Comparison of ENCODE assay signal across 14 cellular contexts in the genomic region with DNA sequence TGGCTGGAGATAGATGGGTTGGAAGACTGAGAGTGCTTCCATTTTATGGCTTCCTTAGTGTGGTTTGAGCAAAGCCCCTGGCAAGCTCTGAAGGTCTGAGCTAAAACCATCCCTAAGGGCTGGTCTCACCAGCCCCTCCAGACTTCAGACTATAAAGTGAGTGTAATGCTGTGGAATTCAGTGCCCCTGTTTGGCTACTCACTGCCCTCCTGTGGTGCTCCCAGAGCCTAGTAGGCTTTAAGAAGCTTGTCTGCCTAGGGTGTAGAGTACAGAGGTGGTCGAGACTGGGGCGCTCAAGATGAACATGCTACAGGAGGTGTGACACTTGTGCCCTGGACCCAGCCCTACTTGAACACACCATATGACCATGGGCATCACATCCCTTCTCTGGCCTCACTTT.
"Had no signal": no experiment of that assay in that cellular context is flagged by ENCODE, and none has a peak within 500 bp of the region (broad histone marks: within the 10 kb centered on the region; RNA-seq: fewer than 3 reads in every experiment).

No MANE protein-coding gene starts in this region.

- DNase-seq: activated CD4-positive, alpha-beta T cell treated with anti-CD3 and anti-CD28 coated beads, Interleukin-2, amount 50 U/mL, for 4 hours; activated CD4-positive, CD25-positive, alpha-beta regulatory T cell treated with anti-CD3 and anti-CD28 coated beads, Interleukin-2, amount 50 U/mL, for 72 hours; activated effector memory CD4-positive, alpha-beta T cell treated with Interleukin-2 at 50 U/mL for 16 hours; activated T-cell treated with anti-CD3 and anti-CD28 coated beads, Interleukin-2, amount 50 U/mL, for 24 hours; foreskin melanocyte; heart right ventricle; left lung; ovary; stimulated activated CD4-positive, alpha-beta T cell treated with anti-CD3 and anti-CD28 coated beads, Interleukin-4, amount 100 ng/mL, for 24 hours; stimulated activated naive CD8-positive, alpha-beta T cell treated with anti-CD3 and anti-CD28 coated beads, Interleukin-15, amount 100 ng/mL, for 72 hours; T-helper 2 cell; uterus had no signal

- H3K36me3 ChIP-seq: left lung, ovary, uterus had no signal

- H3K9me3 ChIP-seq: esophagus muscularis mucosa, heart right ventricle, left lung, ovary, thoracic aorta, uterus had no signal

- H3K4me1 ChIP-seq: uterus had no signal

- H3K27ac ChIP-seq: left lung, ovary, thoracic aorta, uterus had no signal

- H3K4me3 ChIP-seq: esophagus muscularis mucosa, heart right ventricle, left lung, ovary, thoracic aorta, uterus had no signal

- H3K27me3 ChIP-seq: esophagus muscularis mucosa, heart right ventricle, left lung, ovary, uterus had no signal

- ATAC-seq: stimulated activated naive CD8-positive, alpha-beta T cell treated with anti-CD3 and anti-CD28 coated beads, Interleukin-15, amount 100 ng/mL, for 72 hours had no signal
